11 cellular contexts compared by ENCODE assay signal in the genomic region with DNA sequence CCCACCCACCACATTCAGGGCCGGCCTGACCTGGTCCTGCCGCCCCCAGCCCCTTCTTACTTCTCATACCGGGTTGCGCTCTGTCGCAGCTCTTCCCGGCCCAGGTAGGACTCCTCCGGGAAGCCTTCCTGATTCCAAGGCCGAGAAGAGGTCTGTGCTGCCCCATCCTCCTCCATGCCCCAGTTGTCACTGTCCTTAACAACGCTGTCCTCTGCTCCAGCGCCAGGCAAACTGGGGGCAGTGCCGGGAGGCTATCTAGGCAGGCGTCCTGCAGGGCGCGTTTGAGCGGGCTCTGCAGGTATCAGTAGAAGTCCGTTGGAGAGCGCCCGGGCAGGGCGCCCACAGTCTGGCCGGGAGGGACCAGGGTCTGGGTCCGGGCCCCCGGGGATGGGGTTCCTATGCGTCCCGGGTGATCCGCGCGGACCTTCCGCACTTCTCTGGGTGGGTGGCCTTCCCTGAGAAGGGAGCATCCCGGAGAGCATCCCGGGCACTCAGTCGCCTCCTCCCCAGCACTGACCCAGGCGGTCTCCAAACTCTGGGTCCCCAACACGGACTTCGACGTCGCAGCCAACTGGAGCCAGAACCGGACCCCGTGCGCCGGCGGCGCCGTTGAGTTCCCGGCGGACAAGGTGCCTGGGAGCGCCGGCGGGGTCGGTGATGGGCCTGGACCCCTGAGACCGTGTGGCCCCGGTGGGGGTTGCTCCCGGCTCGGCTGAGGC. TPM values are rescaled to one million over a fixed set of nuclear protein-coding genes. Genes with fewer than 3 reads are reported as not detected.
A peak's percentile ranks its signal among the peaks of the same experiment; 100 is the strongest.
DNase-seq lines count a peak whose midpoint lies in the region; ATAC-seq and TF ChIP-seq lines count a peak whose summit lies in the region.
"Had no signal": no experiment of that assay in that cellular context is flagged by ENCODE, and none has a peak within 500 bp of the region (broad histone marks: within the 10 kb centered on the region; RNA-seq: fewer than 3 reads in every experiment).

No MANE protein-coding gene starts in this region.

- H3K27ac Mint-ChIP-seq in naive B cell (peak overlapping the region in 2 of 6 donors; percentile 37 to 43), type B pancreatic cell (no peak overlapping the region)

- ATAC-seq in naive B cell (ENCODE audit: low read depth in 2 of 2): no peak

- H3K36me3 ChIP-seq in BE2C (no peaks in the 10 kb centered on the region), HUES48 (ENCODE audit: control insufficient read depth, insufficient read depth, low read length) (no peaks in the 10 kb centered on the region)
- no peaks in the 10 kb centered on the region for H3K36me3 ChIP-seq in effector memory CD4-positive, alpha-beta T cell (ENCODE audit: control insufficient read depth, insufficient read depth, low read length)

- no peak overlapping the region for H3K27ac ChIP-seq in HUES48 (ENCODE audit: low read depth, low read length)
- H3K27ac ChIP-seq in effector memory CD4-positive, alpha-beta T cell (ENCODE audit: insufficient read depth, low read length, poor library complexity, severe bottlenecking): no peak overlapping the region

- no peak overlapping the region for H3K9ac ChIP-seq in HUES48 (ENCODE audit: low read depth, low read length)

- no peak overlapping the region for H3K4me3 ChIP-seq in BE2C (ENCODE audit: low read depth, low read length)
- H3K4me3 ChIP-seq in HUES48 (ENCODE audit: low read depth, low read length): peak overlapping the region; percentile 60
- peak overlapping the region; percentile 38 for H3K4me3 ChIP-seq in effector memory CD4-positive, alpha-beta T cell (ENCODE audit: insufficient read depth, low read depth, low read length, poor library complexity, severe bottlenecking)

- H3K4me1 Mint-ChIP-seq in naive B cell (peaks cover 17 to 25% (median 21%) of the 10 kb centered on the region in 3 donors), type B pancreatic cell (ENCODE audit: unreplicated experiment) (no peaks in the 10 kb centered on the region)

- H3K4me3 Mint-ChIP-seq in naive B cell: peak overlapping the region in 7 of 8 donors; percentile 66 to 91 (median 80)
- H3K4me3 Mint-ChIP-seq in type B pancreatic cell: no peak overlapping the region

- H3K4me1 ChIP-seq in BE2C (no peaks in the 10 kb centered on the region), HUES48 (ENCODE audit: control insufficient read depth, insufficient read depth, low read length) (peaks cover 15% of the 10 kb centered on the region)
- H3K4me1 ChIP-seq in effector memory CD4-positive, alpha-beta T cell (ENCODE audit: control insufficient read depth, insufficient read depth, low read length, poor library complexity, severe bottlenecking): peaks cover 18% of the 10 kb centered on the region

- DNase-seq in BE2C: peak; percentile 15
- DNase-seq in effector memory CD4-positive, alpha-beta T cell: no peak
- no peak for DNase-seq in naive B cell
- no peak for DNase-seq in NCI-H526 (lab: John Stamatoyannopoulos, UW)
- DNase-seq in DMS79 (lab: John Stamatoyannopoulos, UW): no peak
- DNase-seq in type B pancreatic cell (ENCODE audit: extremely low spot score, unreplicated experiment): no peak
- DNase-seq in SIG-M5 treated with dmso at 0.1 percent for 504 hours (lab: John Stamatoyannopoulos, UW; ENCODE audit: unreplicated experiment): no peak
- DNase-seq: NCI-H1694 treated with DMSO at 0.1 percent for 48 hours; stimulated activated naive CD4-positive, alpha-beta T cell treated with Interleukin-2 at 50 U/mL for 16 hours had no signal

- H3K27me3 Mint-ChIP-seq in naive B cell (peaks cover 6 to 23% (median 12%) of the 10 kb centered on the region in 3 donors), type B pancreatic cell (peaks cover 14% of the 10 kb centered on the region)

- no peak for TF ChIP-seq CTCF in BE2C (IDR thresholded peaks at IDR 0.05; ENCODE audit: low read depth, low read length)
- no peak for TF ChIP-seq CTCF in type B pancreatic cell (conservative IDR thresholded peaks at IDR 0.05)

- H3K36me3 Mint-ChIP-seq in naive B cell (peaks cover 0 to 7% of the 10 kb centered on the region in 2 donors), type B pancreatic cell (no peaks in the 10 kb centered on the region)

- H3K9me3 ChIP-seq in BE2C (no peaks in the 10 kb centered on the region), HUES48 (ENCODE audit: control insufficient read depth, insufficient read depth, low read length) (no peaks in the 10 kb centered on the region)
- no peaks in the 10 kb centered on the region for H3K9me3 ChIP-seq in effector memory CD4-positive, alpha-beta T cell (ENCODE audit: control insufficient read depth, low read length)

- H3K9me3 Mint-ChIP-seq in naive B cell (no peaks in the 10 kb centered on the region), type B pancreatic cell (no peaks in the 10 kb centered on the region)

- H3K27me3 ChIP-seq in BE2C: peaks cover 28% of the 10 kb centered on the region
- H3K27me3 ChIP-seq in HUES48 (ENCODE audit: control insufficient read depth, insufficient read depth, low read length): peaks cover 70% of the 10 kb centered on the region
- no peaks in the 10 kb centered on the region for H3K27me3 ChIP-seq in effector memory CD4-positive, alpha-beta T cell (replicated peaks; ENCODE audit: control insufficient read depth, insufficient read depth, low read length, poor library complexity, severe bottlenecking)

RNA-seq across cellular contexts. Expression of a gene that starts 0.9 kb away (rescaled TPM):
- 1.2 TPM for polyA plus RNA-seq in BE2C (2012; ENCODE audit: insufficient read depth, insufficient read length, low read depth)
- 1 to 10 TPM; 1.8 to 5.7 (median 2.4) TPM for polyA plus RNA-seq in naive B cell (ENCODE audit: low read depth in 6 of 6)
- total RNA-seq in type B pancreatic cell (ENCODE audit: low replicate concordance): 18.3 and 51.7 TPM in 2 replicates
- total RNA-seq: SK-MEL-5 had no signal
